ENCODE assay signal across 12 cellular contexts in the genomic region with DNA sequence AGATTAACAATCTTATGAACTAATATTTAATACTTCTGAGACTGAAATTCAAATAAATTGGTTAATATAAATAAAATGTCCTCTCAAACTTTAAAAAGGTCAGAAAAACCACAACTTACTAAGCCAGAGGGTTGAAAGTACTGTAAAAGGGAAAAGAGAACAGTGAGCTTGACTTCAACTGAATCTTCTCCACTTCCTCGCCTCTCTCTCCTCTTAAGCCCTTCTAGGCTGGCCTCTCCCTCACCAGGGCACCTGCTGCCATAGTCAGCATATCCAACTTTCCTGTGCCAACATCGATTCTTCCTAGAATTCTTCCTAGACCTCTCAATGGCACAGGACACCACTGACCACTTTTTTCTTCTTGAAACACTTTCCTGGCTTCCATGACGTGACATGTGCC. TPM values are rescaled to one million over a fixed set of nuclear protein-coding genes. Genes with fewer than 3 reads are reported as not detected.
A peak's percentile ranks its signal among the peaks of the same experiment; 100 is the strongest.
DNase-seq lines count a peak whose midpoint lies in the region; ATAC-seq and TF ChIP-seq lines count a peak whose summit lies in the region.
"Had no signal": no experiment of that assay in that cellular context is flagged by ENCODE, and none has a peak within 500 bp of the region (broad histone marks: within the 10 kb centered on the region; RNA-seq: fewer than 3 reads in every experiment).

No MANE protein-coding gene starts in this region.

- peaks cover 18% of the 10 kb centered on the region; the same call in 1 of the 2 replicates for H3K36me3 ChIP-seq in OCI-LY1 (ENCODE audit: insufficient read depth, low read length)

- H3K27ac Mint-ChIP-seq in activated CD4-positive, alpha-beta T cell treated with anti-CD3 and anti-CD28 coated beads for 36 hours: peak overlapping the region; percentile 52
- H3K27ac Mint-ChIP-seq in brain (peak overlapping the region in 3 of 5 experiments; percentile 15 to 41 (median 27)), osteocyte (ENCODE audit: unreplicated experiment) (peak overlapping the region; percentile 39)

- H3K9ac ChIP-seq in OCI-LY1 (ENCODE audit: low read length): peak overlapping the region; percentile 52; the same call in 1 of the 2 replicates

- no peak overlapping the region for H2AFZ ChIP-seq in OCI-LY1 (ENCODE audit: low read length)

- peak overlapping the region; percentile 55 for H3K4me2 ChIP-seq in OCI-LY1 (ENCODE audit: low read length)
- H3K4me2 ChIP-seq: A549 had no signal

- H3K9me2 ChIP-seq in OCI-LY1 (ENCODE audit: low read depth, low read length): no peaks in the 10 kb centered on the region

- peaks cover 98% of the 10 kb centered on the region for H3K4me1 ChIP-seq in OCI-LY1 (ENCODE audit: insufficient read depth, low read length, severe bottlenecking)

- H3K36me3 Mint-ChIP-seq in activated CD4-positive, alpha-beta T cell treated with anti-CD3 and anti-CD28 coated beads for 36 hours (ENCODE audit: low read depth): peaks cover 44% of the 10 kb centered on the region
- H3K36me3 Mint-ChIP-seq in brain: peaks cover 47% of the 10 kb centered on the region
- peaks cover 18% of the 10 kb centered on the region for H3K36me3 Mint-ChIP-seq in osteocyte (ENCODE audit: unreplicated experiment)

- ATAC-seq in activated CD4-positive, alpha-beta T cell treated with anti-CD3 and anti-CD28 coated beads for 36 hours: no peak
- no peak for ATAC-seq in left lobe of liver

- H3K4me3 Mint-ChIP-seq in activated CD4-positive, alpha-beta T cell treated with anti-CD3 and anti-CD28 coated beads for 36 hours: no peak overlapping the region
- no peak overlapping the region for H3K4me3 Mint-ChIP-seq in brain
- H3K4me3 Mint-ChIP-seq in osteocyte (ENCODE audit: unreplicated experiment): no peak overlapping the region

- no peaks in the 10 kb centered on the region for H3K9me3 Mint-ChIP-seq in activated CD4-positive, alpha-beta T cell treated with anti-CD3 and anti-CD28 coated beads for 36 hours (ENCODE audit: low read depth)
- H3K9me3 Mint-ChIP-seq in brain (no peaks in the 10 kb centered on the region), osteocyte (ENCODE audit: unreplicated experiment) (no peaks in the 10 kb centered on the region)

- no peaks in the 10 kb centered on the region for H3K27me3 Mint-ChIP-seq in activated CD4-positive, alpha-beta T cell treated with anti-CD3 and anti-CD28 coated beads for 36 hours
- H3K27me3 Mint-ChIP-seq in brain: no peaks in the 10 kb centered on the region
- H3K27me3 Mint-ChIP-seq in osteocyte (ENCODE audit: unreplicated experiment): no peaks in the 10 kb centered on the region

- no peak for DNase-seq in activated CD4-positive, alpha-beta T cell treated with anti-CD3 and anti-CD28 coated beads for 36 hours
- no peak for DNase-seq in activated CD4-positive, alpha-beta T cell treated with anti-CD3 and anti-CD28 coated beads for 48 hours
- no peak for DNase-seq in osteocyte (ENCODE audit: extremely low spot score, unreplicated experiment)
- DNase-seq in epidermal melanocyte (ENCODE audit: insufficient read length, low spot score): no peak
- DNase-seq in pons (ENCODE audit: low spot score): no peak
- no peak for DNase-seq in left lobe of liver (ENCODE audit: low spot score)
- DNase-seq: anterior cingulate cortex, occipital lobe, SIG-M5 had no signal

- intact Hi-C loops in activated CD4-positive, alpha-beta T cell treated with anti-CD3 and anti-CD28 coated beads for 36 hours (cut with DNase I, micrococcal nuclease): no loop called here

- no peak for TF ChIP-seq CTCF in OCI-LY1 (IDR thresholded peaks at IDR 0.05; ENCODE audit: low read length)
- no peak for TF ChIP-seq CTCF in brain (conservative IDR thresholded peaks at IDR 0.05)
- no peak for TF ChIP-seq CTCF in osteocyte (IDR thresholded peaks at IDR 0.05)

- no peak overlapping the region for H3K4me3 ChIP-seq in OCI-LY1 (ENCODE audit: low read depth, low read length, poor library complexity, severe bottlenecking)
- H3K4me3 ChIP-seq: A549 had no signal

- CTCF ChIA-PET in activated CD4-positive, alpha-beta T cell treated with anti-CD3 and anti-CD28 coated beads for 36 hours (lab: Charles Lee): interaction anchor here (1.6 kb wide), 1 partner anchor 9 kb away, joined by 5 read pairs; no protein-coding TSS in a partner anchor

- H3K9me3 ChIP-seq in OCI-LY1 (ENCODE audit: low read length): no peaks in the 10 kb centered on the region
- H3K9me3 ChIP-seq: A549 had no signal

- H3K79me2 ChIP-seq in OCI-LY1 (ENCODE audit: insufficient read depth, low read length): peaks cover 90% of the 10 kb centered on the region

- POLR2A ChIA-PET in activated CD4-positive, alpha-beta T cell treated with anti-CD3 and anti-CD28 coated beads for 36 hours (lab: Charles Lee): interaction anchor here (1.6 kb wide), 1 partner anchor 9 kb away, joined by 3 read pairs; no protein-coding TSS in a partner anchor

- peak overlapping the region; percentile 94 for H3K27ac ChIP-seq in OCI-LY1 (ENCODE audit: low read depth, low read length, poor library complexity, severe bottlenecking)
- H3K27ac ChIP-seq: A549 had no signal

- H3F3A ChIP-seq in OCI-LY1 (ENCODE audit: insufficient read depth, low read length): peaks cover 5% of the 10 kb centered on the region; the same call in 1 of the 2 replicates

- no peaks in the 10 kb centered on the region for H4K20me1 ChIP-seq in OCI-LY1 (ENCODE audit: insufficient read depth, low read length)

- no peaks in the 10 kb centered on the region for H3K27me3 ChIP-seq in OCI-LY1 (ENCODE audit: insufficient read depth, low read length)

- peaks cover 70% of the 10 kb centered on the region for H3K4me1 Mint-ChIP-seq in activated CD4-positive, alpha-beta T cell treated with anti-CD3 and anti-CD28 coated beads for 36 hours
- H3K4me1 Mint-ChIP-seq in brain (peaks cover 56% of the 10 kb centered on the region), osteocyte (ENCODE audit: unreplicated experiment) (peaks cover 49% of the 10 kb centered on the region)

RNA-seq across cellular contexts. Expression of a gene that starts 19.4 kb away (rescaled TPM):
- 10 to 100 TPM; 45.9 to 47.3 TPM for total RNA-seq in activated CD4-positive, alpha-beta T cell treated with anti-CD3 and anti-CD28 coated beads for 36 hours
- 24.1 TPM for polyA plus RNA-seq in brain (ENCODE audit: insufficient read depth, low read depth, low replicate concordance)
- 54.7 and 55.9 TPM in 2 replicates for total RNA-seq in osteocyte
- 11.8 TPM for total RNA-seq in left lobe of liver
